Comparison of ENCODE assay signal across 8 cellular contexts in genomic region chr13:100088648-100089601, GRCh38.
DNase-seq lines count a peak whose midpoint lies in the region; ATAC-seq lines count a peak whose summit lies in the region.

A gene with protein sequence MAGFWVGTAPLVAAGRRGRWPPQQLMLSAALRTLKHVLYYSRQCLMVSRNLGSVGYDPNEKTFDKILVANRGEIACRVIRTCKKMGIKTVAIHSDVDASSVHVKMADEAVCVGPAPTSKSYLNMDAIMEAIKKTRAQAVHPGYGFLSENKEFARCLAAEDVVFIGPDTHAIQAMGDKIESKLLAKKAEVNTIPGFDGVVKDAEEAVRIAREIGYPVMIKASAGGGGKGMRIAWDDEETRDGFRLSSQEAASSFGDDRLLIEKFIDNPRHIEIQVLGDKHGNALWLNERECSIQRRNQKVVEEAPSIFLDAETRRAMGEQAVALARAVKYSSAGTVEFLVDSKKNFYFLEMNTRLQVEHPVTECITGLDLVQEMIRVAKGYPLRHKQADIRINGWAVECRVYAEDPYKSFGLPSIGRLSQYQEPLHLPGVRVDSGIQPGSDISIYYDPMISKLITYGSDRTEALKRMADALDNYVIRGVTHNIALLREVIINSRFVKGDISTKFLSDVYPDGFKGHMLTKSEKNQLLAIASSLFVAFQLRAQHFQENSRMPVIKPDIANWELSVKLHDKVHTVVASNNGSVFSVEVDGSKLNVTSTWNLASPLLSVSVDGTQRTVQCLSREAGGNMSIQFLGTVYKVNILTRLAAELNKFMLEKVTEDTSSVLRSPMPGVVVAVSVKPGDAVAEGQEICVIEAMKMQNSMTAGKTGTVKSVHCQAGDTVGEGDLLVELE (plus strand): TSS chr13:100089093. CDS start chr13:100089121, 28 bp downstream.

- peak within 1 kb of the TSS; percentile 31 for H2AFZ ChIP-seq in ACC112 (ENCODE audit: low read length, unreplicated experiment)

- peak; percentile 86 for DNase-seq in NCI-H2227 treated with DMSO at 0.1 percent for 48 hours (lab: John Stamatoyannopoulos, UW)
- peak; percentile 39 to 56 (median 52) for DNase-seq in activated CD4-positive, CD25-positive, alpha-beta regulatory T cell (lab: John Stamatoyannopoulos, UW)
- peak; percentile 40 for DNase-seq in central memory CD8-positive, alpha-beta T cell (ENCODE audit: low spot score in 2 of 2)
- DNase-seq in inferior parietal cortex (ENCODE audit: extremely low spot score) = peak; percentile 91
- DNase-seq in smooth muscle cell of the brain vasculature (ENCODE audit: low read depth, low spot score) = peak; percentile 76

- H3K4me3 Mint-ChIP-seq in central memory CD8-positive, alpha-beta T cell = peak within 1 kb of the TSS; percentile 98

- H3K36me3 Mint-ChIP-seq in central memory CD8-positive, alpha-beta T cell (ENCODE audit: insufficient read depth) = peaks cover 4% of the 10 kb centered on the region

- H3K79me2 ChIP-seq in ACC112 (ENCODE audit: control insufficient read depth, insufficient read depth, low read length, unreplicated experiment) = peaks cover 33% of the 10 kb centered on the region

- H3K4me3 ChIP-seq in ACC112 (ENCODE audit: low read depth, low read length) = peak within 1 kb of the TSS; percentile 80

- H3K4me1 Mint-ChIP-seq in central memory CD8-positive, alpha-beta T cell = peaks cover 33% of the 10 kb centered on the region

- peak within 1 kb of the TSS; percentile 92 for H3K27ac Mint-ChIP-seq in central memory CD8-positive, alpha-beta T cell (ENCODE audit: low read depth)

- ATAC-seq in GM18861 (IDR thresholded peaks at IDR 0.05; ENCODE audit: unreplicated experiment) (peak; percentile 93), HG03095 (IDR thresholded peaks at IDR 0.05; ENCODE audit: unreplicated experiment) (peak; percentile 97)
- ATAC-seq in central memory CD8-positive, alpha-beta T cell (replicated peaks; ENCODE audit: extremely low read depth, poor library complexity, severe bottlenecking) = peak; percentile 61

- no peaks in the 10 kb centered on the region for H3K36me3 ChIP-seq in ACC112 (ENCODE audit: insufficient read depth, low read length)

- no peaks in the 10 kb centered on the region for H3K27me3 ChIP-seq in ACC112 (ENCODE audit: insufficient read depth, low read length)

- H3K27me3 Mint-ChIP-seq in central memory CD8-positive, alpha-beta T cell = no peaks in the 10 kb centered on the region

- H3K9me3 Mint-ChIP-seq in central memory CD8-positive, alpha-beta T cell = no peaks in the 10 kb centered on the region

- peaks cover 16% of the 10 kb centered on the region for H3K4me1 ChIP-seq in ACC112 (ENCODE audit: control insufficient read depth, insufficient read depth, low read length, unreplicated experiment)

- H3K27ac ChIP-seq in ACC112 (ENCODE audit: low read depth, low read length) = peak within 1 kb of the TSS; percentile 11

Comparison
In these comparisons a context has a peak if more than half of its experiments do, and no peak if none do; other contexts are left out.
1. Peak in every context shown above with its lines: DNase-seq, ATAC-seq, H3K4me3 ChIP-seq and H3K27ac ChIP-seq.
2. DNase-seq: peak in every context shown above with its lines; median percentile 91 in inferior parietal cortex; 86 in NCI-H2227 treated with DMSO at 0.1 percent for 48 hours; 76 in smooth muscle cell of the brain vasculature; 52 in activated CD4-positive, CD25-positive, alpha-beta regulatory T cell; 40 in central memory CD8-positive, alpha-beta T cell.